Comparison of ENCODE assay signal across 9 cellular contexts in genomic region chr10:61836888-61837747, GRCh38.
DNase-seq lines count a peak whose midpoint lies in the region; ATAC-seq, FAIRE-seq and TF ChIP-seq lines count a peak whose summit lies in the region.
"Had no signal": no experiment of that assay in that cellular context is flagged by ENCODE, and none has a peak within 500 bp of the region (broad histone marks: within the 10 kb centered on the region; RNA-seq: fewer than 3 reads in every experiment).

No MANE protein-coding gene starts in this region.

- H2AFZ ChIP-seq in PC-3 (ENCODE audit: low read length) = peak overlapping the region; percentile 49; the same call in 1 of the 2 replicates

- H3K27me3 ChIP-seq in PC-3 (ENCODE audit: low read length) = no peaks in the 10 kb centered on the region

- CTCF ChIA-PET in PC-3 (lab: Charles Lee) = interaction anchor here (0.5 to 2.7 kb wide), 14 partner anchors 12 to 565 kb away, joined by 3 to 30 read pairs (median 8); no protein-coding TSS in a partner anchor

- H3K36me3 Mint-ChIP-seq in stimulated activated memory B cell treated with anti-CD40 and anti-IgM and Interleukin-4, amounts not matched to agents 10 μg/mL and 1 μg/mL and 100 μg/mL, for 72 hours = no peaks in the 10 kb centered on the region

- intact Hi-C loops in PC-3 (cut with micrococcal nuclease) = loop anchor here (1.0 to 5.0 kb wide), 13 partner anchors 8 to 1020 kb away; no protein-coding TSS in a partner anchor

- H3K9me3 ChIP-seq in PC-3 (ENCODE audit: low read length) = no peaks in the 10 kb centered on the region

- no peaks in the 10 kb centered on the region for H3K9me2 ChIP-seq in PC-3 (replicated peaks; ENCODE audit: low read length)

- peak; percentile 77 for ATAC-seq in PC-3
- no peak for ATAC-seq in GM21447 (IDR thresholded peaks at IDR 0.05; ENCODE audit: unreplicated experiment)
- ATAC-seq in stimulated activated memory B cell treated with anti-CD40 and anti-IgM and Interleukin-4, amounts not matched to agents 10 μg/mL and 1 μg/mL and 100 μg/mL, for 72 hours = no peak

- H3K4me3 Mint-ChIP-seq in stimulated activated memory B cell treated with anti-CD40 and anti-IgM and Interleukin-4, amounts not matched to agents 10 μg/mL and 1 μg/mL and 100 μg/mL, for 72 hours = no peak overlapping the region
- H3K4me3 Mint-ChIP-seq: central memory CD8-positive, alpha-beta T cell had no signal

- H3K27ac Mint-ChIP-seq in stimulated activated memory B cell treated with anti-CD40 and anti-IgM and Interleukin-4, amounts not matched to agents 10 μg/mL and 1 μg/mL and 100 μg/mL, for 72 hours = no peak overlapping the region

- peak overlapping the region; percentile 73 for H3K4me2 ChIP-seq in PC-3 (ENCODE audit: low read length)

- H4K20me1 ChIP-seq in PC-3 (ENCODE audit: low read length) = no peaks in the 10 kb centered on the region

- POLR2A ChIA-PET in PC-3 (lab: Charles Lee; ENCODE audit: unreplicated experiment) = interaction anchor here (0.6 to 1.6 kb wide), 4 partner anchors 62 to 655 kb away, joined by 5 to 15 read pairs (median 8); no protein-coding TSS in a partner anchor

- TF ChIP-seq CTCF in PC-3 (conservative IDR thresholded peaks at IDR 0.05; ENCODE audit: low read depth, low read length) (no peak), retinal pigment epithelial cell (conservative IDR thresholded peaks at IDR 0.05; ENCODE audit: low read depth, low read length) (no peak)

- peaks cover 8% of the 10 kb centered on the region for H3F3A ChIP-seq in PC-3 (ENCODE audit: low read length, unreplicated experiment)

- no peaks in the 10 kb centered on the region for H3K79me2 ChIP-seq in PC-3 (ENCODE audit: low read length)

- no peaks in the 10 kb centered on the region for H3K36me3 ChIP-seq in PC-3 (ENCODE audit: low read depth, low read length)

- FAIRE-seq in GM19239 (lab: Jason Lieb, UNC) = no peak

- H3K4me1 ChIP-seq in PC-3 (ENCODE audit: insufficient read depth, low read length) = peaks cover 56% of the 10 kb centered on the region

- H3K9ac ChIP-seq in PC-3 (ENCODE audit: low read length) = peak overlapping the region; percentile 20

- no peaks in the 10 kb centered on the region for H3K9me3 Mint-ChIP-seq in stimulated activated memory B cell treated with anti-CD40 and anti-IgM and Interleukin-4, amounts not matched to agents 10 μg/mL and 1 μg/mL and 100 μg/mL, for 72 hours
- H3K9me3 Mint-ChIP-seq: central memory CD8-positive, alpha-beta T cell had no signal

- peak overlapping the region; percentile 66 for H3K27ac ChIP-seq in PC-3 (ENCODE audit: low read length)

- no peaks in the 10 kb centered on the region for H3K4me1 Mint-ChIP-seq in stimulated activated memory B cell treated with anti-CD40 and anti-IgM and Interleukin-4, amounts not matched to agents 10 μg/mL and 1 μg/mL and 100 μg/mL, for 72 hours
- H3K4me1 Mint-ChIP-seq: central memory CD8-positive, alpha-beta T cell had no signal

- no TSS peak for BruUV-seq in PC-3 (replicated peaks; lab: Mats Ljungman, UMichigan)

- H3K4me3 ChIP-seq in PC-3 (ENCODE audit: low read length) (peak overlapping the region; percentile 48), retinal pigment epithelial cell (ENCODE audit: low read length) (no peak overlapping the region)

- H3K27me3 Mint-ChIP-seq in stimulated activated memory B cell treated with anti-CD40 and anti-IgM and Interleukin-4, amounts not matched to agents 10 μg/mL and 1 μg/mL and 100 μg/mL, for 72 hours = no peaks in the 10 kb centered on the region
- H3K27me3 Mint-ChIP-seq: central memory CD8-positive, alpha-beta T cell had no signal

- peak; percentile 77 for DNase-seq in EH (ENCODE audit: low read depth)
- peak; percentile 100 for DNase-seq in PC-3
- peak; percentile 4 for DNase-seq in fibroblast of gingiva (ENCODE audit: low read depth)
- peak; percentile 71 for DNase-seq in retinal pigment epithelial cell (ENCODE audit: low read depth)
- no peak for DNase-seq in ureter (ENCODE audit: low spot score)
- DNase-seq in GM19239 (ENCODE audit: insufficient read length, low spot score) = no peak

Comparison
In these comparisons a context has a peak if more than half of its experiments do, and no peak if none do; other contexts are left out.
1. DNase-seq: peak in EH (single experiment), PC-3 (single experiment), fibroblast of gingiva (single experiment) and retinal pigment epithelial cell (single experiment); none in ureter (single experiment) and GM19239 (single experiment).